Comparison of ENCODE assay signal across 8 cellular contexts in genomic region chr22:17036842-17037711, GRCh38. TPM values are rescaled to one million over a fixed set of nuclear protein-coding genes. Genes with fewer than 3 reads are reported as not detected.
DNase-seq lines count a peak whose midpoint lies in the region; ATAC-seq and TF ChIP-seq lines count a peak whose summit lies in the region.
"Not testable (repeated sequence)": the region's sequence is repeated elsewhere in the genome, so short reads cannot be mapped to it uniquely, and the experiment has no call there.
"Had no signal": no experiment of that assay in that cellular context is flagged by ENCODE, and none has a peak within 500 bp of the region (broad histone marks: within the 10 kb centered on the region; RNA-seq: fewer than 3 reads in every experiment).

No MANE protein-coding gene starts in this region.

- ATAC-seq in GM18498 (IDR thresholded peaks at IDR 0.05; ENCODE audit: unreplicated experiment) (peak; percentile 67), HG02642 (IDR thresholded peaks at IDR 0.05; ENCODE audit: poor library complexity, unreplicated experiment) (peak; percentile 81), body of pancreas (peak; percentile 69), heart right ventricle (peak; percentile 83 to 93 (median 88)), psoas muscle (peak; percentile 77 to 93 (median 83))

- peaks cover 23% of the 10 kb centered on the region for H4K20me1 ChIP-seq in Loucy (ENCODE audit: insufficient read depth, low read length, poor library complexity, severe bottlenecking)

- not testable (repeated sequence) for H3K27me3 ChIP-seq in Loucy (ENCODE audit: insufficient read depth, low read length, poor library complexity, severe bottlenecking)
- H3K27me3 ChIP-seq in body of pancreas (peaks cover 0 to 10% of the 10 kb centered on the region in 2 donors), heart right ventricle (peaks cover 4 to 39% (median 28%) of the 10 kb centered on the region in 7 donors), psoas muscle (ENCODE audit: insufficient read depth in 3 of 3, low read length in 2 of 3) (peaks cover 2 to 16% (median 3%) of the 10 kb centered on the region in 3 donors)

- TF ChIP-seq POLR2A in body of pancreas (IDR thresholded peaks at IDR 0.05) = not testable (repeated sequence)

- H3K27me3 Mint-ChIP-seq in T-helper 1 cell treated with Interleukin-12 subunit alpha and Interleukin-12 subunit beta and Interleukin-4 antibody, amounts not matched to agents 30 μg/mL and 1 μg/mL, for 36 hours (ENCODE audit: low read depth) = peaks cover 26% of the 10 kb centered on the region

- H3K9me3 Mint-ChIP-seq in T-helper 1 cell treated with Interleukin-12 subunit alpha and Interleukin-12 subunit beta and Interleukin-4 antibody, amounts not matched to agents 30 μg/mL and 1 μg/mL, for 36 hours = not testable (repeated sequence)

- peak overlapping the region; percentile 27 for H3K4me2 ChIP-seq in Loucy (ENCODE audit: low read depth, low read length, poor library complexity, severe bottlenecking)

- WGBS in body of pancreas, 2 donors = 24 to 78% methylated on average over 7 to 30 of the region's 56 CpGs
- 23 to 30% methylated on average over 35 of the region's 56 CpGs for WGBS in heart right ventricle, 2 donors
- WGBS in psoas muscle, 3 donors = 24 to 30% (median 27%) methylated on average over 28 to 38 of the region's 56 CpGs

- H3K4me1 ChIP-seq in Loucy (ENCODE audit: insufficient read depth, low read length, poor library complexity, severe bottlenecking) (peaks cover 17% of the 10 kb centered on the region), heart right ventricle (peaks cover 0 to 12% (median 4%) of the 10 kb centered on the region in 9 donors)
- not testable (repeated sequence) for H3K4me1 ChIP-seq in body of pancreas, psoas muscle

- H3K4me1 Mint-ChIP-seq in T-helper 1 cell treated with Interleukin-12 subunit alpha and Interleukin-12 subunit beta and Interleukin-4 antibody, amounts not matched to agents 30 μg/mL and 1 μg/mL, for 36 hours (ENCODE audit: low read depth) = not testable (repeated sequence)

- H3F3A ChIP-seq in Loucy (ENCODE audit: low read depth) = not testable (repeated sequence)

- TF ChIP-seq CTCF in Loucy (conservative IDR thresholded peaks at IDR 0.05; ENCODE audit: low read length); body of pancreas (IDR thresholded peaks at IDR 0.05); heart right ventricle (IDR thresholded peaks at IDR 0.05); psoas muscle (IDR thresholded peaks at IDR 0.05): not testable (repeated sequence)

- H3K27ac Mint-ChIP-seq in T-helper 1 cell treated with Interleukin-12 subunit alpha and Interleukin-12 subunit beta and Interleukin-4 antibody, amounts not matched to agents 30 μg/mL and 1 μg/mL, for 36 hours = not testable (repeated sequence)

- peak overlapping the region; percentile 58 for H3K4me3 Mint-ChIP-seq in T-helper 1 cell treated with Interleukin-12 subunit alpha and Interleukin-12 subunit beta and Interleukin-4 antibody, amounts not matched to agents 30 μg/mL and 1 μg/mL, for 36 hours

- H3K36me3 Mint-ChIP-seq in T-helper 1 cell treated with Interleukin-12 subunit alpha and Interleukin-12 subunit beta and Interleukin-4 antibody, amounts not matched to agents 30 μg/mL and 1 μg/mL, for 36 hours (ENCODE audit: low read depth) = not testable (repeated sequence)

- intact Hi-C loops in body of pancreas (cut with DNase I); heart right ventricle (cut with DNase I); psoas muscle (cut with DNase I): not testable (repeated sequence)

- not testable (repeated sequence) for H3K36me3 ChIP-seq in Loucy (ENCODE audit: insufficient read depth, low read length); body of pancreas (replicated peaks in 1 of 2; ENCODE audit: insufficient read depth in 1 of 2, low read depth in 2 of 2); heart right ventricle; psoas muscle (ENCODE audit: insufficient read depth in 1 of 2, low read depth in 1 of 2)

- not testable (repeated sequence) for H3K9me2 ChIP-seq in Loucy (replicated peaks; ENCODE audit: low read depth, low read length)

- H3K4me3 ChIP-seq in Loucy (ENCODE audit: low read length, poor library complexity, severe bottlenecking) = peak overlapping the region; percentile 76
- not testable (repeated sequence) for H3K4me3 ChIP-seq in body of pancreas
- peak overlapping the region in 9 of 10 donors; percentile 29 to 55 (median 48) for H3K4me3 ChIP-seq in heart right ventricle
- peak overlapping the region; percentile 59 for H3K4me3 ChIP-seq in psoas muscle

- not testable (repeated sequence) for H3K27ac ChIP-seq in body of pancreas, psoas muscle
- H3K27ac ChIP-seq in heart right ventricle = peak overlapping the region in 7 of 10 donors; percentile 11 to 58 (median 47)

- peaks cover 41% of the 10 kb centered on the region for H3K79me2 ChIP-seq in Loucy (ENCODE audit: insufficient read depth, low read length)

- not testable (repeated sequence) for DNase-seq in body of pancreas, heart right ventricle
- DNase-seq in psoas muscle = peak; percentile 41 to 58

- H3K9ac ChIP-seq in Loucy (ENCODE audit: low read depth, low read length, poor library complexity, severe bottlenecking) = peak overlapping the region; percentile 80

- not testable (repeated sequence) for H3K9me3 ChIP-seq in Loucy (ENCODE audit: insufficient read depth, low read depth, low read length); body of pancreas; heart right ventricle; psoas muscle

- H2AFZ ChIP-seq in Loucy (ENCODE audit: low read length) = not testable (repeated sequence)

RNA-seq across cellular contexts. Expression of gene GAB4, which starts 29.1 kb away (rescaled TPM):
- total RNA-seq in body of pancreas (not detected), heart right ventricle (not detected), psoas muscle (not detected)
- polyA plus RNA-seq in heart right ventricle (not detected), psoas muscle (not detected)
- total RNA-seq: posterior vena cava had no signal

RNA-seq across cellular contexts. Expression of gene IL17RA, which starts 47.7 kb away (rescaled TPM):
- total RNA-seq in body of pancreas (10 to 100 TPM in 1 of 2 donors, 1 to 10 TPM in 1; 8.3 to 13.8 TPM), heart right ventricle (10 to 100 TPM in 2 of 10 donors, 1 to 10 TPM in 8; 4.0 to 15.9 (median 5.9) TPM), psoas muscle (1 to 10 TPM; 2.9 to 3.7 (median 3.3) TPM)
- polyA plus RNA-seq in heart right ventricle (1 to 10 TPM; 4.5 to 4.6 TPM), psoas muscle (1 to 10 TPM in 1 of 3 donors, under 1 TPM in 2; 0.93 to 1.8 (median 0.97) TPM)
